In genomic region chr5:170467000-170467707, GRCh38 we compare ENCODE assay signal across 1 cellular context.
A peak's percentile ranks its signal among the peaks of the same experiment; 100 is the strongest.
TF ChIP-seq lines count a peak whose summit lies in the region.

No MANE protein-coding gene starts in this region.

TF ChIP-seq in SK-N-SH, 30 proteins besides CTCF, POLR2A, EP300 and RAD21 (continued from another document):
- peak; percentile 98 for TF ChIP-seq FOSL2 (IDR thresholded peaks at IDR 0.05; ENCODE audit: borderline replicate concordance, low read depth)
- no peak for TF ChIP-seq FOXJ3 (CRISPR knock-in tag; IDR thresholded peaks at IDR 0.05)
- TF ChIP-seq TEAD4 (IDR thresholded peaks at IDR 0.05; ENCODE audit: borderline replicate concordance, insufficient read depth) = peak; percentile 79; the same call in 1 of the 2 replicates
- no peak for TF ChIP-seq TAF1 (IDR thresholded peaks at IDR 0.05; ENCODE audit: borderline replicate concordance, low read depth, low read length)
- TF ChIP-seq MXI1 (IDR thresholded peaks at IDR 0.05; ENCODE audit: low read depth, low read length) = no peak
- TF ChIP-seq GATA2 (CRISPR knock-in tag; IDR thresholded peaks at IDR 0.05) = no peak
- TF ChIP-seq USF2 (IDR thresholded peaks at IDR 0.05; ENCODE audit: borderline replicate concordance, low read depth, low read length) = no peak
- peak; percentile 89; the same call in 1 of the 2 replicates for TF ChIP-seq SIN3A (IDR thresholded peaks at IDR 0.05; ENCODE audit: borderline replicate concordance, low read depth, low read length)
